27 cellular contexts compared by ENCODE assay signal in the genomic region with DNA sequence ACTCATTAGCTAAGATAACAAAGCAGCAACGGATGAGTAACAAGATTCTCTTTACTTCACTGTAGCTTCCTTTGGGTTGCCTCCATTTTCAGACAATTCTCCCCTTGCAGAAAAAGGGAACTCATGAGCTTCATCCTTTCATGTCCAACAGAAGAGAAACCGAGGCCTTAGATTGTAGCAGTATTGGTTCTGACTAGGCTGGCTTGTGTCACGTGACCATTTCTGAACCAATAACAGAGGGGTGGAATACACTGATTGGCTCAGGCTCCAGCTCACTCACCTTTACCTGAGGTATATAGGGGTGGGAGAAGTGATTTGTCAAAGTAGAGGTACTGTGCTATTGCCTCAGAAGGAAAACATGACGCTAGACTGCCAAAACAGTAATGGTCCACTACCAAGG.
"Had no signal": no experiment of that assay in that cellular context is flagged by ENCODE, and none has a peak within 500 bp of the region (broad histone marks: within the 10 kb centered on the region; RNA-seq: fewer than 3 reads in every experiment).

No MANE protein-coding gene starts in this region.

- H3K36me3 ChIP-seq: stomach, suprapubic skin, thoracic aorta, thyroid gland, tibial artery, tibial nerve, transverse colon, upper lobe of left lung, upper lobe of right lung, uterus, vagina had no signal

- H3K9me3 ChIP-seq: suprapubic skin, testis, thoracic aorta, thyroid gland, tibial artery, upper lobe of left lung, upper lobe of right lung, uterus, vagina had no signal

- H3K27ac ChIP-seq: stomach, suprapubic skin, testis, thoracic aorta, thyroid gland, tibial artery, tibial nerve, transverse colon, upper lobe of left lung, upper lobe of right lung, uterus, vagina had no signal

- H3K27me3 ChIP-seq: stomach, suprapubic skin, testis, thyroid gland, tibial artery, tibial nerve, transverse colon, upper lobe of left lung, upper lobe of right lung, uterus, vagina had no signal

- FAIRE-seq: urothelium cell line had no signal

- DNase-seq: stimulated activated CD4-positive, alpha-beta T cell treated with anti-CD3 and anti-CD28 coated beads, Interleukin-2, amount 100 ng/mL, for 48 hours; stimulated activated CD4-positive, alpha-beta T cell treated with anti-CD3 and anti-CD28 coated beads, Interleukin-4, amount 100 ng/mL, for 1 hour; stimulated activated CD4-positive, alpha-beta T cell treated with anti-CD3 and anti-CD28 coated beads, Interleukin-4, amount 100 ng/mL, for 24 hours; stimulated activated CD4-positive, alpha-beta T cell treated with anti-CD3 and anti-CD28 coated beads, Interleukin-4, amount 100 ng/mL, for 4 hours; stimulated activated CD8-positive, alpha-beta memory T cell treated with anti-CD3 and anti-CD28 coated beads, Interleukin-4, amount 100 ng/mL, for 48 hours; stimulated activated naive B cell treated with anti-CD40 and anti-IgM and Interleukin-4, amounts not matched to agents 10 μg/mL and 1 μg/mL and 100 μg/mL, for 72 hours; stimulated activated naive CD4-positive, alpha-beta T cell; stimulated activated naive CD4-positive, alpha-beta T cell treated with Interleukin-2 at 50 U/mL for 16 hours; stimulated activated naive CD8-positive, alpha-beta T cell treated with anti-CD3 and anti-CD28 coated beads, Interleukin-15, amount 100 ng/mL, for 72 hours; stimulated activated naive CD8-positive, alpha-beta T cell treated with anti-CD3 and anti-CD28 coated beads, Interleukin-15, Interleukin-2, amounts not matched to agents 100 U/mL and 50 U/mL, for 24 hours; stomach; substantia nigra; testis; thyroid gland; tibial artery; transverse colon; trophoblast cell; upper lobe of left lung; upper lobe of right lung; uterus had no signal

- ATAC-seq: stimulated activated effector memory CD8-positive, alpha-beta T cell treated with anti-CD3 and anti-CD28 coated beads, Interleukin-12 subunit alpha, Interleukin-12 subunit beta, amount 100 ng/mL, for 72 hours; stimulated activated memory B cell treated with anti-CD40 and anti-IgM and Interleukin-4, amounts not matched to agents 10 μg/mL and 1 μg/mL and 100 μg/mL, for 72 hours; stimulated activated naive B cell treated with anti-CD40 and anti-IgM and Interleukin-4, amounts not matched to agents 10 μg/mL and 1 μg/mL and 100 μg/mL, for 72 hours; stimulated activated naive CD8-positive, alpha-beta T cell treated with anti-CD3 and anti-CD28 coated beads, Interleukin-15, amount 100 ng/mL, for 72 hours; stimulated activated naive CD8-positive, alpha-beta T cell treated with anti-CD3 and anti-CD28 coated beads, Interleukin-15, Interleukin-2, amounts not matched to agents 100 U/mL and 50 U/mL, for 24 hours; upper lobe of right lung had no signal

- H3K4me3 ChIP-seq: stomach, suprapubic skin, testis, thoracic aorta, thyroid gland, tibial artery, tibial nerve, transverse colon, upper lobe of left lung, upper lobe of right lung, uterus, vagina had no signal

- H3K4me1 ChIP-seq: stomach, suprapubic skin, testis, thyroid gland, tibial artery, tibial nerve, transverse colon, upper lobe of right lung, uterus, vagina had no signal
